ENCODE assay signal across 22 cellular contexts in the genomic region with DNA sequence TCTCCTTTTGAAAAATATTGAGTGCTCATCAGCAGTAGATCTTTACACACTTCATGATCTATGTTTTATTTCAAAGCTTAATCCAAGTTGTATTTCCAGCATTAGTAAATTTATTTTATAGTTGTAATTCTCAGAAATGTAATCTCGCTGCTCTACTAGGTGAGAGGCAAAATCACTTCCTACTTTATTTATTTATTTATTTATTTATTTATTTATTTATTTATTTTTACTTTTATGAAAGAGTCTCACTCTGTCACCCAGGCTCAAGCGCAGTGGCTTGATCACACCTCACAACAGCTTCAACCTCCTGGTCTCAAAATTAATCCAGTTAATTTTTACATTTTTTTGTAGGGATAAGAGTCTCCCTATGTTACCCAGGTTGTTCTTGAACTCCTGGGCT.
"Had no signal": no experiment of that assay in that cellular context is flagged by ENCODE, and none has a peak within 500 bp of the region (broad histone marks: within the 10 kb centered on the region; RNA-seq: fewer than 3 reads in every experiment).

No MANE protein-coding gene starts in this region.

- FAIRE-seq: endothelial cell of umbilical vein, keratinocyte had no signal

- H3K4me3 Mint-ChIP-seq: immature natural killer cell, mesothelial cell of epicardium, naive B cell had no signal

- H3K36me3 Mint-ChIP-seq: immature natural killer cell, mesothelial cell of epicardium, naive B cell had no signal

- H3K79me2 ChIP-seq: hepatocyte had no signal

- H3K27me3 Mint-ChIP-seq: naive B cell had no signal

- H3K27ac Mint-ChIP-seq: immature natural killer cell, mesothelial cell of epicardium, naive B cell had no signal

- ATAC-seq: foreskin keratinocyte, gastroesophageal sphincter, heart left ventricle, left cardiac atrium, left lung, left ventricle myocardium superior, lower lobe of right lung, mucosa of descending colon had no signal

- H3K4me1 Mint-ChIP-seq: immature natural killer cell, mesothelial cell of epicardium, naive B cell had no signal

- H3K27ac ChIP-seq: coronary artery, dorsolateral prefrontal cortex, esophagus muscularis mucosa, foreskin keratinocyte, gastroesophageal sphincter, heart left ventricle, hepatocyte, left lung, lower lobe of right lung had no signal

- H3K4me1 ChIP-seq: esophagus muscularis mucosa, foreskin keratinocyte, gastroesophageal sphincter, heart left ventricle, left lung, lower lobe of right lung had no signal

- H3K27me3 ChIP-seq: dorsolateral prefrontal cortex, esophagus muscularis mucosa, foreskin keratinocyte, gastroesophageal sphincter, heart left ventricle, hepatocyte, left lung had no signal

- H2AFZ ChIP-seq: hepatocyte had no signal

- H3K9me3 ChIP-seq: esophagus muscularis mucosa, gastroesophageal sphincter, heart left ventricle, left lung, lower lobe of right lung, mucosa of descending colon had no signal

- DNase-seq: dermis blood vessel endothelial cell; dorsolateral prefrontal cortex; effector CD4-positive, alpha-beta T cell; effector memory CD4-positive, alpha-beta T cell; foreskin keratinocyte; heart left ventricle; hypothalamus; immature natural killer cell; left cardiac atrium; left lung; left ventricle myocardium superior; lower lobe of right lung; mesenchymal stem cell; mucosa of descending colon; naive B cell had no signal

- H3K4me2 ChIP-seq: hepatocyte had no signal

- H3K9me3 Mint-ChIP-seq: mesothelial cell of epicardium, naive B cell had no signal

- H3K36me3 ChIP-seq: esophagus muscularis mucosa, gastroesophageal sphincter, heart left ventricle, left lung, lower lobe of right lung had no signal

- H3K4me3 ChIP-seq: coronary artery, dorsolateral prefrontal cortex, esophagus muscularis mucosa, gastroesophageal sphincter, heart left ventricle, hepatocyte, left lung, lower lobe of right lung, mucosa of descending colon had no signal
